In genomic region chr5:149205625-149206523, GRCh38 we compare ENCODE assay signal across 11 cellular contexts.
DNase-seq lines count a peak whose midpoint lies in the region; ATAC-seq and TF ChIP-seq lines count a peak whose summit lies in the region.
"Had no signal": no experiment of that assay in that cellular context is flagged by ENCODE, and none has a peak within 500 bp of the region (broad histone marks: within the 10 kb centered on the region; RNA-seq: fewer than 3 reads in every experiment).

No MANE protein-coding gene starts in this region.

- H2AFZ ChIP-seq in Karpas-422 (ENCODE audit: low read length) = no peak overlapping the region

- TF ChIP-seq POLR2A in heart left ventricle (IDR thresholded peaks at IDR 0.05) = no peak

- TF ChIP-seq CTCF in heart left ventricle (IDR thresholded peaks at IDR 0.05) = no peak

- peaks cover 3 to 83% (median 64%) of the 10 kb centered on the region in 9 donors for H3K36me3 ChIP-seq in heart left ventricle
- H3K36me3 ChIP-seq in Karpas-422 (ENCODE audit: insufficient read depth, low read length) = no peaks in the 10 kb centered on the region
- H3K36me3 ChIP-seq: HAP-1 had no signal

- no peaks in the 10 kb centered on the region for H3K9me3 ChIP-seq in heart left ventricle
- H3K9me3 ChIP-seq in Karpas-422 (ENCODE audit: low read length) = no peaks in the 10 kb centered on the region
- H3K9me3 ChIP-seq: HAP-1 had no signal

- DNase-seq in AG20443 (ENCODE audit: low spot score) (peak; percentile 67), amniotic epithelial cell (ENCODE audit: low read depth) (peak; percentile 51), heart left ventricle (peak in 3 of 5 donors; percentile 36 to 69 (median 65)), posterior vena cava (ENCODE audit: low spot score) (peak; percentile 90), Karpas-422 (no peak), cerebellum (ENCODE audit: low spot score) (no peak)
- DNase-seq: activated T-cell treated with anti-CD3 and anti-CD28 coated beads, Interleukin-2, amount 50 U/mL, for 1 hour; stimulated activated naive CD4-positive, alpha-beta T cell had no signal

- H3K27ac ChIP-seq in heart left ventricle (peak overlapping the region in 11 of 12 donors; percentile 6 to 61 (median 28)), Karpas-422 (ENCODE audit: low read length) (no peak overlapping the region)

- H4K20me1 ChIP-seq in Karpas-422 (ENCODE audit: insufficient read depth, low read depth, low read length) = no peaks in the 10 kb centered on the region

- intact Hi-C loops in heart left ventricle (cut with DNase I) (no loop called here), posterior vena cava (cut with DNase I) (no loop called here)

- H3K4me2 ChIP-seq in Karpas-422 (ENCODE audit: low read depth, low read length, poor library complexity, severe bottlenecking) = no peak overlapping the region

- no peak overlapping the region for H3K9ac ChIP-seq in Karpas-422 (ENCODE audit: low read length)

- H3K9me2 ChIP-seq in Karpas-422 (replicated peaks; ENCODE audit: insufficient read depth, low read length) = no peaks in the 10 kb centered on the region

- H3K4me3 ChIP-seq in heart left ventricle = no peak overlapping the region
- H3K4me3 ChIP-seq in Karpas-422 (ENCODE audit: low read length) = no peak overlapping the region
- H3K4me3 ChIP-seq: HAP-1 had no signal

- H3K27me3 ChIP-seq in heart left ventricle (no peaks in the 10 kb centered on the region), Karpas-422 (ENCODE audit: low read length) (peaks cover 6% of the 10 kb centered on the region; the same call in 1 of the 2 replicates)

- ATAC-seq in heart left ventricle (peak in 3 of 4 donors; percentile 21 to 75 (median 65)), HG02884 (IDR thresholded peaks at IDR 0.05; ENCODE audit: unreplicated experiment) (no peak), GM21717 (IDR thresholded peaks at IDR 0.05; ENCODE audit: unreplicated experiment) (no peak)

- H3K79me2 ChIP-seq in Karpas-422 (ENCODE audit: low read length) = no peaks in the 10 kb centered on the region

- peaks cover 0 to 57% (median 33%) of the 10 kb centered on the region in 12 donors for H3K4me1 ChIP-seq in heart left ventricle
- no peaks in the 10 kb centered on the region for H3K4me1 ChIP-seq in Karpas-422 (ENCODE audit: low read length)
- H3K4me1 ChIP-seq: HAP-1 had no signal

- 48 to 64% (median 55%) methylated on average over 9 to 10 of the region's 10 CpGs for WGBS in heart left ventricle, 4 donors

Comparison
In these comparisons a context has a peak if more than half of its experiments do, and no peak if none do; other contexts are left out.
1. DNase-seq: peak in AG20443 (single experiment), amniotic epithelial cell (single experiment), heart left ventricle (3 of 5) and posterior vena cava (single experiment); none in Karpas-422 (single experiment) and cerebellum (single experiment).
2. ATAC-seq: peak in heart left ventricle (3 of 4); none in HG02884 (single experiment) and GM21717 (single experiment).